Comparison of ENCODE assay signal across 16 cellular contexts in the genomic region with DNA sequence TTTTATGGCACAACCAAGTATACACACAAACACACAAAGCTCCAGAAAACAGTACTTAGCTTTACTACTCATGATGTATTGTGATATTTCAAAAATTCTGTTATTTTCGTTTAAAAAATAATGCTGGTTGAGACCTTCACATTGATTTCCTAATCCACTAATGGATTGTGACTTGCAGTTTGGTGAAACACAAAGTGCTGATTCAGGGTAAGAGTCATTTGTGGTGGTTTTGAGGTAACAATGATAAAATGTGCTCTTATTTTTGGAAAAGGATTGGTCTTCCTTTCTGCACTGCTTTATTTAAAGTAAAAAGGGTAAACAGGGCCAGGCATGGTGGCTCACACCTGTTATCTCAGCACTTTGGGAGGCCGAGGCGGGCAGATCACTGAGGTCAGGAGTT. TPM values are rescaled to one million over a fixed set of nuclear protein-coding genes. Genes with fewer than 3 reads are reported as not detected.
DNase-seq lines count a peak whose midpoint lies in the region; ATAC-seq and TF ChIP-seq lines count a peak whose summit lies in the region.
"Had no signal": no experiment of that assay in that cellular context is flagged by ENCODE, and none has a peak within 500 bp of the region (broad histone marks: within the 10 kb centered on the region; RNA-seq: fewer than 3 reads in every experiment).

No MANE protein-coding gene starts in this region.

- RAD21 ChIA-PET in HCT116 (lab: Charles Lee; ENCODE audit: low non-redundant PET in 1 of 2, low total read pairs in 2 of 2, uncharacterized antibody in 2 of 2, unreplicated experiment in 2 of 2), result no interaction called here

- no peaks in the 10 kb centered on the region for H3K27me3 Mint-ChIP-seq in T-helper 1 cell treated with Interleukin-12 subunit alpha and Interleukin-12 subunit beta and Interleukin-4 antibody, amounts not matched to agents 30 μg/mL and 1 μg/mL, for 36 hours (ENCODE audit: low read depth)
- no peaks in the 10 kb centered on the region for H3K27me3 Mint-ChIP-seq in activated T-helper 2 cell treated with anti-CD3 and anti-CD28 coated beads, Interferon-gamma antibody, Interleukin-2, Interleukin-4, amounts not matched to agents 10 μg/mL and 5 μg/mL and 100 μg/mL, durations not matched to agents 14 hours and 24 hours and 36 hours (ENCODE audit: low read depth)

- POLR2A ChIA-PET in HCT116 (lab: Charles Lee), result no interaction called here

- TF ChIP-seq CTCF in HCT116 (IDR thresholded peaks at IDR 0.05 in 2 of 3, conservative IDR thresholded peaks at IDR 0.05 in 1 of 3; ENCODE audit: borderline replicate concordance in 1 of 3, insufficient read depth in 1 of 3, low read depth in 2 of 3, low read length in 2 of 3), result no peak
- TF ChIP-seq CTCF in neural cell (IDR thresholded peaks at IDR 0.05; ENCODE audit: poor library complexity, severe bottlenecking), result no peak

- H3K4me1 Mint-ChIP-seq in T-helper 1 cell treated with Interleukin-12 subunit alpha and Interleukin-12 subunit beta and Interleukin-4 antibody, amounts not matched to agents 30 μg/mL and 1 μg/mL, for 36 hours (ENCODE audit: low read depth), result peaks cover 16% of the 10 kb centered on the region
- H3K4me1 Mint-ChIP-seq in activated T-helper 2 cell treated with anti-CD3 and anti-CD28 coated beads, Interferon-gamma antibody, Interleukin-2, Interleukin-4, amounts not matched to agents 10 μg/mL and 5 μg/mL and 100 μg/mL, durations not matched to agents 14 hours and 24 hours and 36 hours (ENCODE audit: low read depth), result peaks cover 22% of the 10 kb centered on the region

- peak overlapping the region; percentile 42 for H3K4me3 Mint-ChIP-seq in T-helper 1 cell treated with Interleukin-12 subunit alpha and Interleukin-12 subunit beta and Interleukin-4 antibody, amounts not matched to agents 30 μg/mL and 1 μg/mL, for 36 hours
- H3K4me3 Mint-ChIP-seq in activated T-helper 2 cell treated with anti-CD3 and anti-CD28 coated beads, Interferon-gamma antibody, Interleukin-2, Interleukin-4, amounts not matched to agents 10 μg/mL and 5 μg/mL and 100 μg/mL, durations not matched to agents 14 hours and 24 hours and 36 hours (ENCODE audit: low read depth), result peak overlapping the region; percentile 49

- CTCF ChIA-PET in HCT116 (lab: Charles Lee), result interaction anchor here (2.3 kb wide), 1 partner anchor 162 kb away, joined by 7 read pairs; no protein-coding TSS in a partner anchor

- intact Hi-C loops in HCT116 (cut with micrococcal nuclease), result no loop called here
- intact Hi-C loops in activated T-helper 2 cell treated with anti-CD3 and anti-CD28 coated beads, Interferon-gamma antibody, Interleukin-2, Interleukin-4, amounts not matched to agents 10 μg/mL and 5 μg/mL and 100 μg/mL, durations not matched to agents 14 hours and 24 hours and 36 hours (cut with micrococcal nuclease), result no loop called here

- no peak for TF ChIP-seq EP300 in neural cell (conservative IDR thresholded peaks at IDR 0.05; ENCODE audit: poor library complexity, severe bottlenecking)

- peaks cover 14% of the 10 kb centered on the region for H3K36me3 Mint-ChIP-seq in T-helper 1 cell treated with Interleukin-12 subunit alpha and Interleukin-12 subunit beta and Interleukin-4 antibody, amounts not matched to agents 30 μg/mL and 1 μg/mL, for 36 hours (ENCODE audit: low read depth)
- peaks cover 39% of the 10 kb centered on the region for H3K36me3 Mint-ChIP-seq in activated T-helper 2 cell treated with anti-CD3 and anti-CD28 coated beads, Interferon-gamma antibody, Interleukin-2, Interleukin-4, amounts not matched to agents 10 μg/mL and 5 μg/mL and 100 μg/mL, durations not matched to agents 14 hours and 24 hours and 36 hours (ENCODE audit: low read depth)

- ATAC-seq in HCT116, result no peak
- ATAC-seq: heart right ventricle, sciatic nerve had no signal

- H3K27ac Mint-ChIP-seq in T-helper 1 cell treated with Interleukin-12 subunit alpha and Interleukin-12 subunit beta and Interleukin-4 antibody, amounts not matched to agents 30 μg/mL and 1 μg/mL, for 36 hours, result no peak overlapping the region
- no peak overlapping the region for H3K27ac Mint-ChIP-seq in activated T-helper 2 cell treated with anti-CD3 and anti-CD28 coated beads, Interferon-gamma antibody, Interleukin-2, Interleukin-4, amounts not matched to agents 10 μg/mL and 5 μg/mL and 100 μg/mL, durations not matched to agents 14 hours and 24 hours and 36 hours

- DNase-seq in T-helper 1 cell (no peak), HCT116 (ENCODE audit: low read depth, low spot score) (no peak), COR-L47 (lab: John Stamatoyannopoulos, UW) (no peak), NCI-H524 treated with DMSO at 0.1 percent for 48 hours (lab: John Stamatoyannopoulos, UW) (no peak), activated gamma-delta T cell treated with Interleukin-2 at 50 U/mL for 16 hours (no peak)
- no peak for DNase-seq in activated T-helper 2 cell treated with anti-CD3 and anti-CD28 coated beads, Interferon-gamma antibody, Interleukin-2, Interleukin-4, amounts not matched to agents 10 μg/mL and 5 μg/mL and 100 μg/mL, durations not matched to agents 14 hours and 24 hours and 36 hours (ENCODE audit: low spot score)
- DNase-seq: activated CD8-positive, alpha-beta memory T cell treated with anti-CD3 and anti-CD28 coated beads, Interleukin-2, amount 50 U/mL, for 48 hours; GDM1; heart right ventricle; NCI-H1092 treated with DMSO at 0.1 percent for 48 hours; stimulated activated CD4-positive, alpha-beta T cell treated with anti-CD3 and anti-CD28 coated beads, Interleukin-4, amount 100 ng/mL, for 1 hour; upper lobe of left lung had no signal

- H3K9ac ChIP-seq in HCT116 (ENCODE audit: low read length), result no peak overlapping the region
- H3K9ac ChIP-seq in neural cell (ENCODE audit: low read length), result no peak overlapping the region

- no peak overlapping the region for H3K27ac ChIP-seq in HCT116 (ENCODE audit: low read depth, low read length)
- no peak overlapping the region for H3K27ac ChIP-seq in neural cell (ENCODE audit: low read length)
- H3K27ac ChIP-seq: esophagus muscularis mucosa, heart right ventricle, upper lobe of left lung had no signal

- TF ChIP-seq POLR2A in HCT116 (IDR thresholded peaks at IDR 0.05; ENCODE audit: borderline replicate concordance, extremely low read depth, insufficient read depth, insufficient read length), result no peak

- no TSS peak for BruUV-seq in HCT116 (replicated peaks; lab: Mats Ljungman, UMichigan)

- no peak overlapping the region for H2AFZ ChIP-seq in HCT116 (ENCODE audit: low read depth, low read length, poor library complexity, severe bottlenecking)
- H2AFZ ChIP-seq in neural cell (ENCODE audit: low read depth, low read length), result no peak overlapping the region

- no peak overlapping the region for H3K4me3 ChIP-seq in HCT116 (replicated peaks in 1 of 2; ENCODE audit: low read depth in 1 of 2, low read length in 2 of 2)
- peak overlapping the region; percentile 45 for H3K4me3 ChIP-seq in neural cell (ENCODE audit: low read length)

- H3K4me2 ChIP-seq in HCT116 (ENCODE audit: low read length) (0 out of 2 replicates have a peak overlapping the region, but pooled peaks have one; percentile 11), neural cell (ENCODE audit: low read length) (no peak overlapping the region)

- H3K9me2 ChIP-seq in HCT116 (ENCODE audit: insufficient read depth) (no peaks in the 10 kb centered on the region), neural cell (ENCODE audit: insufficient read depth, low read length) (no peaks in the 10 kb centered on the region)

- H3K36me3 ChIP-seq in HCT116 (ENCODE audit: control insufficient read depth in 1 of 2, insufficient read depth in 2 of 2, low read length in 2 of 2), result peaks cover 10 to 30% of the 10 kb centered on the region in 2 experiments; a peak in 3 of 4 replicates
- no peaks in the 10 kb centered on the region for H3K36me3 ChIP-seq in neural cell (ENCODE audit: insufficient read depth, low read length)

- no peaks in the 10 kb centered on the region for H3F3A ChIP-seq in neural cell (ENCODE audit: insufficient read depth, low read length, poor library complexity, severe bottlenecking)

- no peaks in the 10 kb centered on the region for H3K27me3 ChIP-seq in HCT116 (ENCODE audit: insufficient read depth, low read length)
- H3K27me3 ChIP-seq in neural cell (ENCODE audit: insufficient read depth, low read depth, low read length), result no peaks in the 10 kb centered on the region
- H3K27me3 ChIP-seq: esophagus muscularis mucosa, heart right ventricle, upper lobe of left lung had no signal

- TF ChIP-seq RAD21 in HCT116 (IDR thresholded peaks at IDR 0.05; ENCODE audit: low read depth) (no peak), neural cell (conservative IDR thresholded peaks at IDR 0.05) (no peak)

- peaks cover 68% of the 10 kb centered on the region for H3K79me2 ChIP-seq in HCT116 (ENCODE audit: insufficient read depth, low read length)
- peaks cover 34% of the 10 kb centered on the region for H3K79me2 ChIP-seq in neural cell (replicated peaks; ENCODE audit: insufficient read depth, low read length)

- H3K4me1 ChIP-seq in HCT116 (ENCODE audit: control insufficient read depth in 1 of 2, insufficient read depth in 2 of 2, low read length in 2 of 2), result peaks cover 10 to 13% of the 10 kb centered on the region in 2 experiments

- H4K20me1 ChIP-seq in HCT116 (ENCODE audit: insufficient read depth) (no peaks in the 10 kb centered on the region), neural cell (ENCODE audit: insufficient read depth) (no peaks in the 10 kb centered on the region)

- H3K9me3 Mint-ChIP-seq in T-helper 1 cell treated with Interleukin-12 subunit alpha and Interleukin-12 subunit beta and Interleukin-4 antibody, amounts not matched to agents 30 μg/mL and 1 μg/mL, for 36 hours, result no peaks in the 10 kb centered on the region
- H3K9me3 Mint-ChIP-seq in activated T-helper 2 cell treated with anti-CD3 and anti-CD28 coated beads, Interferon-gamma antibody, Interleukin-2, Interleukin-4, amounts not matched to agents 10 μg/mL and 5 μg/mL and 100 μg/mL, durations not matched to agents 14 hours and 24 hours and 36 hours, result no peaks in the 10 kb centered on the region

- H3K9me3 ChIP-seq in HCT116 (ENCODE audit: control insufficient read depth in 1 of 2, insufficient read depth in 1 of 2, low read depth in 1 of 2, low read length in 2 of 2), result no peaks in the 10 kb centered on the region
- H3K9me3 ChIP-seq in neural cell (ENCODE audit: low read length), result no peaks in the 10 kb centered on the region
- H3K9me3 ChIP-seq: esophagus muscularis mucosa, heart right ventricle, upper lobe of left lung had no signal

TF ChIP-seq in HCT116, 20 proteins besides CTCF, POLR2A, EP300 and RAD21:
- no peak for TF ChIP-seq EGR1 (IDR thresholded peaks at IDR 0.05; ENCODE audit: low read depth)

TF ChIP-seq in neural cell, 6 proteins besides CTCF, POLR2A, EP300 and RAD21 (continues in another document):
- TF ChIP-seq SMC3 (conservative IDR thresholded peaks at IDR 0.05; ENCODE audit: poor library complexity) (no peak), POLR2AphosphoS5 (IDR thresholded peaks at IDR 0.05) (no peak), TAF1 (IDR thresholded peaks at IDR 0.05; ENCODE audit: low read depth) (no peak), MXI1 (conservative IDR thresholded peaks at IDR 0.05; ENCODE audit: poor library complexity, severe bottlenecking) (no peak)

RNA-seq across cellular contexts. Expression of a gene that starts 1.9 kb away (rescaled TPM):
- 23.3 TPM for total RNA-seq in HCT116 (2021; ENCODE audit: unreplicated experiment)
- polyA plus RNA-seq in HCT116 (2012), result 16.6 and 19.9 TPM in 2 replicates
- total RNA-seq in activated T-helper 2 cell treated with anti-CD3 and anti-CD28 coated beads, Interferon-gamma antibody, Interleukin-2, Interleukin-4, amounts not matched to agents 10 μg/mL and 5 μg/mL and 100 μg/mL, durations not matched to agents 14 hours and 24 hours and 36 hours, result 27.1 and 28.5 TPM in 2 replicates
- 25.4 and 28.1 TPM in 2 replicates for polyA plus RNA-seq in neural cell
- 35.1 and 36.3 TPM in 2 replicates for polyA minus RNA-seq in neural cell
